ENCODE assay signal across 33 cellular contexts in genomic region chr13:100244431-100244830, GRCh38.
A peak's percentile ranks its signal among the peaks of the same experiment; 100 is the strongest.
DNase-seq lines count a peak whose midpoint lies in the region; ATAC-seq and TF ChIP-seq lines count a peak whose summit lies in the region.
"Had no signal": no experiment of that assay in that cellular context is flagged by ENCODE, and none has a peak within 500 bp of the region (broad histone marks: within the 10 kb centered on the region; RNA-seq: fewer than 3 reads in every experiment).

No MANE protein-coding gene starts in this region.

- in situ Hi-C loops in GM23248 (cut with MboI), result loop anchor here (25.0 kb wide), 1 partner anchor 268 kb away; no protein-coding TSS in a partner anchor

- H3K9me3 ChIP-seq in GM23248 (ENCODE audit: low read depth), result no peaks in the 10 kb centered on the region
- no peaks in the 10 kb centered on the region for H3K9me3 ChIP-seq in neural progenitor cell (ENCODE audit: low read depth)

- H3K9ac ChIP-seq in GM23248, result no peak overlapping the region
- no peak overlapping the region for H3K9ac ChIP-seq in neural progenitor cell

- no peak for TF ChIP-seq CTCF in neural progenitor cell (IDR thresholded peaks at IDR 0.05)

- DNase-seq in GM23248, result peak; percentile 31
- DNase-seq in astrocyte of the hippocampus (ENCODE audit: low read depth, low spot score), result peak; percentile 24
- DNase-seq in fibroblast of peridontal ligament (ENCODE audit: extremely low read depth), result peak; percentile 17
- DNase-seq in neural progenitor cell (ENCODE audit: low spot score), result no peak
- DNase-seq in foreskin melanocyte, result no peak
- DNase-seq in LoVo (ENCODE audit: low spot score), result no peak
- DNase-seq in C1 segment of cervical spinal cord (lab: John Stamatoyannopoulos, UW), result no peak
- DNase-seq: activated B cell treated with CpG ODN at 0.5 μM for 24 hours; activated CD4-positive, alpha-beta T cell treated with anti-CD3 and anti-CD28 coated beads, Interleukin-2, amount 50 U/mL, for 1 hour; activated gamma-delta T cell; activated naive CD8-positive, alpha-beta T cell treated with anti-CD3 and anti-CD28 coated beads, Interleukin-2, amount 10 ng/mL, durations not matched to agents 7 days and 5 days; activated T-cell treated with anti-CD3 and anti-CD28 coated beads, Interleukin-2, amount 50 U/mL, for 24 hours; aorta; Caco-2; dorsolateral prefrontal cortex; GDM1; heart left ventricle; Karpas-422; mucosa of descending colon; NCI-H1417; NCI-H2029 treated with DMSO at 0.1 percent for 48 hours; NCI-H524 treated with DMSO at 0.1 percent for 48 hours; NK-92 treated with Interleukin-12 subunit alpha and Interleukin-12 subunit beta, amount 100 ng/mL, for 24 hours; retina; upper lobe of left lung had no signal

- peak overlapping the region; percentile 7 for H3K27ac Mint-ChIP-seq in neural progenitor cell
- H3K27ac Mint-ChIP-seq: activated B cell treated with CpG ODN at 0.5 μM for 24 hours; activated naive CD8-positive, alpha-beta T cell treated with anti-CD3 and anti-CD28 coated beads, Interleukin-2, amount 10 ng/mL, durations not matched to agents 7 days and 5 days; activated T-cell treated with anti-CD3 and anti-CD28 coated beads, Interleukin-2, amount 50 U/mL, for 24 hours; natural killer cell treated with Interleukin-12 subunit alpha and Interleukin-12 subunit beta and Interleukin-15 and Interleukin-18, amount 100 ng/mL, for 72 hours; stimulated activated memory B cell treated with anti-CD40 and anti-IgM and Interleukin-4, amounts not matched to agents 10 μg/mL and 1 μg/mL and 100 μg/mL, for 72 hours had no signal

- H3K36me3 Mint-ChIP-seq in neural progenitor cell, result peaks cover 24% of the 10 kb centered on the region

- H4K20me1 ChIP-seq in GM23248 (ENCODE audit: insufficient read depth), result no peaks in the 10 kb centered on the region
- H4K20me1 ChIP-seq in neural progenitor cell (ENCODE audit: low read depth), result peaks cover 3% of the 10 kb centered on the region

- H2AFZ ChIP-seq in GM23248 (no peak overlapping the region), neural progenitor cell (replicated peaks) (no peak overlapping the region)

- no peaks in the 10 kb centered on the region for H3K27me3 Mint-ChIP-seq in neural progenitor cell (ENCODE audit: insufficient read depth, low read depth)
- H3K27me3 Mint-ChIP-seq: activated B cell treated with CpG ODN at 0.5 μM for 24 hours; activated naive CD8-positive, alpha-beta T cell treated with anti-CD3 and anti-CD28 coated beads, Interleukin-2, amount 10 ng/mL, durations not matched to agents 7 days and 5 days; activated T-cell treated with anti-CD3 and anti-CD28 coated beads, Interleukin-2, amount 50 U/mL, for 24 hours; central memory CD8-positive, alpha-beta T cell; natural killer cell treated with Interleukin-12 subunit alpha and Interleukin-12 subunit beta and Interleukin-15 and Interleukin-18, amount 100 ng/mL, for 72 hours; stimulated activated memory B cell treated with anti-CD40 and anti-IgM and Interleukin-4, amounts not matched to agents 10 μg/mL and 1 μg/mL and 100 μg/mL, for 72 hours had no signal

- H3K79me2 ChIP-seq in GM23248 (ENCODE audit: insufficient read depth) (no peaks in the 10 kb centered on the region), neural progenitor cell (ENCODE audit: low read depth) (peaks cover 17% of the 10 kb centered on the region)

- ATAC-seq in GM19328 (IDR thresholded peaks at IDR 0.05; ENCODE audit: unreplicated experiment), result no peak
- ATAC-seq: HepG2; mucosa of descending colon; natural killer cell treated with Interleukin-12 subunit alpha and Interleukin-12 subunit beta and Interleukin-15 and Interleukin-18, amount 100 ng/mL, for 72 hours; stimulated activated memory B cell treated with anti-CD40 and anti-IgM and Interleukin-4, amounts not matched to agents 10 μg/mL and 1 μg/mL and 100 μg/mL, for 72 hours had no signal

- no peaks in the 10 kb centered on the region for H3K9me2 ChIP-seq in GM23248 (ENCODE audit: insufficient read depth)

- H3K27ac ChIP-seq in GM23248, result no peak overlapping the region
- no peak overlapping the region for H3K27ac ChIP-seq in neural progenitor cell
- H3K27ac ChIP-seq: C4-2B, dorsolateral prefrontal cortex, heart left ventricle, HL-60, upper lobe of left lung had no signal

- 36 to 42% methylated on average over 3 of the region's 3 CpGs for WGBS in GM23248 (ENCODE audit: low coverage in 1 of 2, low lambda C conversion rate in 2 of 2, missing lambda C conversion rate in 2 of 2), 2 experiments

- H3K4me3 ChIP-seq in GM23248 (no peak overlapping the region), neural progenitor cell (no peak overlapping the region)
- H3K4me3 ChIP-seq: dorsolateral prefrontal cortex, heart left ventricle, lung, mucosa of descending colon, upper lobe of left lung had no signal

- peaks cover 24% of the 10 kb centered on the region for H3K9me3 Mint-ChIP-seq in neural progenitor cell
- H3K9me3 Mint-ChIP-seq: natural killer cell treated with Interleukin-12 subunit alpha and Interleukin-12 subunit beta and Interleukin-15 and Interleukin-18, amount 100 ng/mL, for 72 hours had no signal

- peaks cover 19% of the 10 kb centered on the region for H3K4me1 Mint-ChIP-seq in neural progenitor cell
- H3K4me1 Mint-ChIP-seq: activated B cell treated with CpG ODN at 0.5 μM for 24 hours; activated naive CD8-positive, alpha-beta T cell treated with anti-CD3 and anti-CD28 coated beads, Interleukin-2, amount 10 ng/mL, durations not matched to agents 7 days and 5 days; central memory CD8-positive, alpha-beta T cell; stimulated activated memory B cell treated with anti-CD40 and anti-IgM and Interleukin-4, amounts not matched to agents 10 μg/mL and 1 μg/mL and 100 μg/mL, for 72 hours had no signal

- H3K36me3 ChIP-seq in GM23248 (ENCODE audit: low read depth), result 0 out of 2 replicates have a peak, but pooled peaks cover 3% of the 10 kb centered on the region
- peaks cover 8% of the 10 kb centered on the region for H3K36me3 ChIP-seq in neural progenitor cell
- H3K36me3 ChIP-seq: heart left ventricle, upper lobe of left lung had no signal

- no peaks in the 10 kb centered on the region for H3F3A ChIP-seq in GM23248 (ENCODE audit: insufficient read depth)
- H3F3A ChIP-seq in neural progenitor cell (ENCODE audit: low read depth), result peaks cover 22% of the 10 kb centered on the region

- H3K4me3 Mint-ChIP-seq in neural progenitor cell, result no peak overlapping the region
- H3K4me3 Mint-ChIP-seq: activated B cell treated with CpG ODN at 0.5 μM for 24 hours; activated naive CD8-positive, alpha-beta T cell treated with anti-CD3 and anti-CD28 coated beads, Interleukin-2, amount 10 ng/mL, durations not matched to agents 7 days and 5 days; activated T-cell treated with anti-CD3 and anti-CD28 coated beads, Interleukin-2, amount 50 U/mL, for 24 hours; central memory CD8-positive, alpha-beta T cell; natural killer cell treated with Interleukin-12 subunit alpha and Interleukin-12 subunit beta and Interleukin-15 and Interleukin-18, amount 100 ng/mL, for 72 hours; stimulated activated memory B cell treated with anti-CD40 and anti-IgM and Interleukin-4, amounts not matched to agents 10 μg/mL and 1 μg/mL and 100 μg/mL, for 72 hours had no signal

- H3K4me2 ChIP-seq in GM23248 (ENCODE audit: unreplicated experiment), result no peak overlapping the region
- H3K4me2 ChIP-seq in neural progenitor cell, result no peak overlapping the region

- peaks cover 11% of the 10 kb centered on the region; the same call in 1 of the 2 replicates for H3K4me1 ChIP-seq in GM23248 (ENCODE audit: insufficient read depth)
- peaks cover 32% of the 10 kb centered on the region for H3K4me1 ChIP-seq in neural progenitor cell
- H3K4me1 ChIP-seq: Caco-2, upper lobe of left lung had no signal

- H3K27me3 ChIP-seq in GM23248 (replicated peaks; ENCODE audit: insufficient read depth), result no peaks in the 10 kb centered on the region
- H3K27me3 ChIP-seq in neural progenitor cell, result no peaks in the 10 kb centered on the region
- H3K27me3 ChIP-seq: dorsolateral prefrontal cortex, heart left ventricle, upper lobe of left lung had no signal

Comparison
In these comparisons a context has a peak if more than half of its experiments do, and no peak if none do; other contexts are left out.
1. DNase-seq: peak in GM23248 (single experiment), astrocyte of the hippocampus (single experiment) and fibroblast of peridontal ligament (single experiment); none in neural progenitor cell (single experiment), foreskin melanocyte (single experiment), LoVo (single experiment) and C1 segment of cervical spinal cord (0 of 14).